8 cellular contexts compared by ENCODE assay signal in genomic region chr2:237603718-237604362, GRCh38. TPM values are rescaled to one million over a fixed set of nuclear protein-coding genes. Genes with fewer than 3 reads are reported as not detected.
DNase-seq lines count a peak whose midpoint lies in the region; ATAC-seq and TF ChIP-seq lines count a peak whose summit lies in the region.

No MANE protein-coding gene starts in this region.

- peak overlapping the region in 3 of 4 donors; percentile 9 to 66 (median 63) for H3K27ac ChIP-seq in Peyer's patch
- H3K27ac ChIP-seq in layer of hippocampus (ENCODE audit: low read depth, low read length), result peak overlapping the region; percentile 78

- no peaks in the 10 kb centered on the region for H3K9me3 ChIP-seq in Peyer's patch

- H3K36me3 ChIP-seq in Peyer's patch, result no peaks in the 10 kb centered on the region

- peaks cover 0 to 10% (median 3%) of the 10 kb centered on the region in 4 donors for H3K4me1 ChIP-seq in Peyer's patch

- ATAC-seq in GM21723 (IDR thresholded peaks at IDR 0.05; ENCODE audit: unreplicated experiment) (peak; percentile 56), HG03565 (IDR thresholded peaks at IDR 0.05; ENCODE audit: unreplicated experiment) (no peak), GM18861 (IDR thresholded peaks at IDR 0.05; ENCODE audit: unreplicated experiment) (no peak)

- H3K27me3 ChIP-seq in Peyer's patch (no peaks in the 10 kb centered on the region), layer of hippocampus (ENCODE audit: control insufficient read depth, insufficient read depth, low read length) (no peaks in the 10 kb centered on the region)

- no peak for TF ChIP-seq CTCF in Peyer's patch (IDR thresholded peaks at IDR 0.05)

- H3K4me3 ChIP-seq in Peyer's patch, result peak overlapping the region in 1 of 4 donors; percentile 22

- peak in 2 of 3 donors; percentile 69 to 88 for DNase-seq in Peyer's patch
- DNase-seq in amniotic epithelial cell (ENCODE audit: low read depth), result peak; percentile 69
- peak; percentile 9 to 24 for DNase-seq in stimulated activated CD8-positive, alpha-beta memory T cell treated with anti-CD3 and anti-CD28 coated beads, Interleukin-2, amount 100 ng/mL, for 1 hour (ENCODE audit: low read depth in 2 of 2)
- no peak for DNase-seq in occipital lobe (lab: John Stamatoyannopoulos, UW)

- peak in 1 of 2 donors; percentile 35 for TF ChIP-seq POLR2A in Peyer's patch (IDR thresholded peaks at IDR 0.05)

RNA-seq across cellular contexts. Expression of gene RAB17, which starts 13.3 kb away (rescaled TPM):
- total RNA-seq in Peyer's patch (100 to 1,000 TPM in 3 of 4 donors, 10 to 100 TPM in 1; 66.0 to 244 (median 219) TPM), occipital lobe (0.16 TPM)

RNA-seq across cellular contexts. Expression of gene LRRFIP1, which starts 23.5 kb away (rescaled TPM):
- 100 to 1,000 TPM; 114 to 182 (median 135) TPM for total RNA-seq in Peyer's patch
- 29.0 TPM for total RNA-seq in occipital lobe

RNA-seq across cellular contexts. Expression of gene PRLH, which starts 37.5 kb away (rescaled TPM):
- total RNA-seq in Peyer's patch (not detected), occipital lobe (not detected)

Comparison
In these comparisons a context has a peak if more than half of its experiments do, and no peak if none do; other contexts are left out.
1. RNA of gene RAB17, which starts 13.3 kb away (total RNA-seq): 66.0 to 244 TPM in Peyer's patch; 0.16 TPM in occipital lobe (single experiment); every median in the first group is over 10 times any median in the second.